In the genomic region with DNA sequence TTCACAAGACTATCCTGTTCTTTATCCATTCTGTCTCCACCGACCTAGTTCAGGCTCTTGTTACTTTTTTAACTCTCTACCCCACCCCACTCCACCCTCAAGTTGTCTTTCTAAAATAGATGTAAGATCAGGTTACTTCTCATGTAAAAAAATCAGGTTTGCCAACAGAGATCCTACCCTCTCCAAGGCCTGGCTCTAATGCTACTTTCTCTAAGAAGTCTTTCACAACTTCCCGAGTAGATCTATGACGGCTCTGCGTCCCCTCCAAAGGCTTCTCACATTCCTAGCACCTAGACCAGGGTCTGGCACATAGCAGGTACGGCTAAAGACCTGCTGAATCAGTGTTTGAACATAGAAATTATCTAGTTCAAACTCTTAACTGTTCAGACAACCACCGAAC, we compare ENCODE assay signal across 15 cellular contexts.
"Had no signal": no experiment of that assay in that cellular context is flagged by ENCODE, and none has a peak within 500 bp of the region (broad histone marks: within the 10 kb centered on the region; RNA-seq: fewer than 3 reads in every experiment).

No MANE protein-coding gene starts in this region.

- H3K9me3 Mint-ChIP-seq: naive thymus-derived CD8-positive, alpha-beta T cell had no signal

- ATAC-seq: left cardiac atrium; mucosa of descending colon; naive thymus-derived CD8-positive, alpha-beta T cell had no signal

- H3K4me1 ChIP-seq: esophagus squamous epithelium, sigmoid colon, thyroid gland had no signal

- H3K27ac ChIP-seq: esophagus squamous epithelium, sigmoid colon, spleen, thyroid gland had no signal

- DNase-seq: activated CD4-positive, CD25-positive, alpha-beta regulatory T cell treated with anti-CD3 and anti-CD28 coated beads, Interleukin-2, amount 50 U/mL, for 72 hours; activated naive CD4-positive, alpha-beta T cell; aorta; effector CD4-positive, alpha-beta T cell; esophagus squamous epithelium; left cardiac atrium; mesenchymal stem cell; mucosa of descending colon; naive thymus-derived CD8-positive, alpha-beta T cell; nucleus accumbens; sigmoid colon; spleen; stimulated activated CD8-positive, alpha-beta memory T cell treated with anti-CD3 and anti-CD28 coated beads, Interleukin-4, amount 100 ng/mL, for 48 hours; stimulated activated naive CD4-positive, alpha-beta T cell treated with Interleukin-2 at 50 U/mL for 16 hours; thyroid gland had no signal

- H3K4me3 Mint-ChIP-seq: naive thymus-derived CD8-positive, alpha-beta T cell had no signal

- H3K4me3 ChIP-seq: esophagus squamous epithelium, mucosa of descending colon, sigmoid colon, spleen, thyroid gland had no signal

- H3K9me3 ChIP-seq: esophagus squamous epithelium, mucosa of descending colon, sigmoid colon, spleen, thyroid gland had no signal

- H3K27me3 ChIP-seq: esophagus squamous epithelium, sigmoid colon, spleen, thyroid gland had no signal

- H3K27me3 Mint-ChIP-seq: naive thymus-derived CD8-positive, alpha-beta T cell had no signal
